In the genomic region with DNA sequence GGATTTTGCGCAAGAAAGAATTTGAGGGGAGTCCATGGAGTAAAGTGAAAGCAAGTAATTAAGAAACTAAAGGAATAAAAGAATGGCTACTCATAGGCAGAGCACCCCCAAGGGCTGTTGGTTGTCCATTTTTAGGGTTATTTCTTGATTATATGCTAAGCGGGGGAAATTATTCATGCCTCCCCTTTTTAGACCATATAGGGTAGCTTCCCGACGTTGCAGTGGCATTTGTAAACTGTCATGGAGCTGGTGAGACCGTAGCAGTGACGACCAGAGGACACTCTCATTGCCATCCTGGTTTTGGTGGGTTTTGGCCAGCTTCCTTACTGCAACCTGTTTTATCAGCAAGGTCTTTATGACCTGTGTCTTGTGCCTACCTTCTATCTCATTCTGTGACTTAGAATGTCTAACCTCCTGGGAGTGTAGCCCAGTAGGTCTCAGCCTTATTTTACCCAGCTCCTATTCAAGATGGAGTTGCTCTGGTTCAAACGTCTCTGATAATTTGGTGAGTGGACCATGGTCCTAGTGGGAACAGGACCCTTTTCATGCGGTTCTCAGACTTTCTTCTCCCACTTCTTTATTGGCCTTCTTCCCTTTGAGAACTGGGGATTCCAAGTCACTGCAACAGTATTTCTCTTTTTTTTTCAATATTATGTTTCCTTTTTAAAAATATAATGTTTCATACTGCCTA, we compare ENCODE assay signal across 8 cellular contexts. TPM values are rescaled to one million over a fixed set of nuclear protein-coding genes. Genes with fewer than 3 reads are reported as not detected.
DNase-seq lines count a peak whose midpoint lies in the region; ATAC-seq and TF ChIP-seq lines count a peak whose summit lies in the region.

No MANE protein-coding gene starts in this region.

- H3K9me3 ChIP-seq in PC-3 (ENCODE audit: low read length) = no peaks in the 10 kb centered on the region

- no peaks in the 10 kb centered on the region for H3K36me3 ChIP-seq in PC-3 (ENCODE audit: low read depth, low read length)

- peak overlapping the region; percentile 93 for H3K4me2 ChIP-seq in PC-3 (ENCODE audit: low read length)

- no peaks in the 10 kb centered on the region for H3K9me3 Mint-ChIP-seq in Calu3 (ENCODE audit: low read depth, unreplicated experiment)
- no peaks in the 10 kb centered on the region for H3K9me3 Mint-ChIP-seq in effector memory CD8-positive, alpha-beta T cell
- H3K9me3 Mint-ChIP-seq in progenitor cell of endocrine pancreas (ENCODE audit: low read depth) = no peaks in the 10 kb centered on the region

- H3K36me3 Mint-ChIP-seq in Calu3 (ENCODE audit: insufficient read depth, unreplicated experiment) (peaks cover 30% of the 10 kb centered on the region), progenitor cell of endocrine pancreas (ENCODE audit: insufficient read depth) (no peaks in the 10 kb centered on the region)
- H3K36me3 Mint-ChIP-seq in effector memory CD8-positive, alpha-beta T cell (ENCODE audit: insufficient read depth) = peaks cover 42% of the 10 kb centered on the region

- H3F3A ChIP-seq in PC-3 (ENCODE audit: low read length, unreplicated experiment) = no peaks in the 10 kb centered on the region

- peak overlapping the region; percentile 98 for H3K9ac ChIP-seq in PC-3 (ENCODE audit: low read length)

- CTCF ChIA-PET in Calu3 (lab: Charles Lee) = interaction anchor here (0.7 to 1.8 kb wide), 7 partner anchors 11 to 1695 kb away, joined by 3 to 11 read pairs (median 3); partner anchors contain the start of gene ERAP2
- CTCF ChIA-PET in PC-3 (lab: Charles Lee) = interaction anchor here (2.2 kb wide), 1 partner anchor 57 kb away, joined by 5 read pairs; no protein-coding TSS in a partner anchor

- intact Hi-C loops in Calu3 (cut with micrococcal nuclease; ENCODE audit: unreplicated experiment) = loop anchor here (5.0 kb wide), 1 partner anchor 128 kb away; the partner anchor contains the start of gene LNPEP
- intact Hi-C loops in PC-3 (cut with micrococcal nuclease) = loop anchor here (1.0 kb wide), 3 partner anchors 15 to 126 kb away; no protein-coding TSS in a partner anchor

- 0 out of 2 replicates have a peak, but pooled peaks cover 4% of the 10 kb centered on the region for H3K79me2 ChIP-seq in PC-3 (ENCODE audit: low read length)

- H3K27ac Mint-ChIP-seq in Calu3 (ENCODE audit: unreplicated experiment) (peak overlapping the region; percentile 99), progenitor cell of endocrine pancreas (no peak overlapping the region)
- H3K27ac Mint-ChIP-seq in effector memory CD8-positive, alpha-beta T cell = peak overlapping the region; percentile 100

- peak overlapping the region; percentile 79 for H2AFZ ChIP-seq in PC-3 (ENCODE audit: low read length)

- DNase-seq in Calu3 (no peak), PC-3 (no peak), progenitor cell of endocrine pancreas (ENCODE audit: low spot score, unreplicated experiment) (no peak), NOMO-1 treated with DMSO at 0.1 percent for 48 hours (lab: John Stamatoyannopoulos, UW; ENCODE audit: unreplicated experiment) (no peak), C1 segment of cervical spinal cord (lab: John Stamatoyannopoulos, UW) (no peak), NCI-H146 (lab: John Stamatoyannopoulos, UW) (no peak)
- DNase-seq in effector memory CD8-positive, alpha-beta T cell = no peak
- DNase-seq in stimulated activated CD8-positive, alpha-beta memory T cell treated with anti-CD3 and anti-CD28 coated beads, Interleukin-4, amount 100 ng/mL, for 48 hours = no peak

- TF ChIP-seq CTCF in Calu3 (IDR thresholded peaks at IDR 0.05; ENCODE audit: unreplicated experiment) (no peak), PC-3 (conservative IDR thresholded peaks at IDR 0.05; ENCODE audit: low read depth, low read length) (no peak), progenitor cell of endocrine pancreas (IDR thresholded peaks at IDR 0.05; ENCODE audit: unreplicated experiment) (no peak)

- H3K27me3 ChIP-seq in PC-3 (ENCODE audit: low read length) = no peaks in the 10 kb centered on the region

- no peak for ATAC-seq in PC-3
- ATAC-seq in effector memory CD8-positive, alpha-beta T cell (replicated peaks) = no peak

- H3K4me1 Mint-ChIP-seq in Calu3 (ENCODE audit: low read depth, unreplicated experiment) (peaks cover 10% of the 10 kb centered on the region), progenitor cell of endocrine pancreas (ENCODE audit: low read depth) (peaks cover 11% of the 10 kb centered on the region)
- H3K4me1 Mint-ChIP-seq in effector memory CD8-positive, alpha-beta T cell (ENCODE audit: low read depth in 2 of 2) = peaks cover 34 to 37% of the 10 kb centered on the region in 2 donors

- H3K4me3 Mint-ChIP-seq in Calu3 (ENCODE audit: low read depth, unreplicated experiment) = peak overlapping the region; percentile 95
- H3K4me3 Mint-ChIP-seq in effector memory CD8-positive, alpha-beta T cell = peak overlapping the region; percentile 92 to 98
- peak overlapping the region; percentile 85 for H3K4me3 Mint-ChIP-seq in progenitor cell of endocrine pancreas (ENCODE audit: low read depth)

- BruUV-seq in Calu3 (replicated peaks; lab: Mats Ljungman, UMichigan) = no TSS peak
- BruUV-seq in PC-3 (replicated peaks; lab: Mats Ljungman, UMichigan) = no TSS peak

- H3K4me3 ChIP-seq in PC-3 (ENCODE audit: low read length) = peak overlapping the region; percentile 90

- H4K20me1 ChIP-seq in PC-3 (ENCODE audit: low read length) = no peaks in the 10 kb centered on the region

- H3K9me2 ChIP-seq in PC-3 (replicated peaks; ENCODE audit: low read length) = no peaks in the 10 kb centered on the region

- POLR2A ChIA-PET in PC-3 (lab: Charles Lee; ENCODE audit: unreplicated experiment) = interaction anchor here (0.7 to 1.6 kb wide), 3 partner anchors 47 to 1298 kb away, joined by 5 to 24 read pairs (median 17); no protein-coding TSS in a partner anchor

- no peak overlapping the region for H3K27ac ChIP-seq in PC-3 (ENCODE audit: low read length)

- H3K27me3 Mint-ChIP-seq in Calu3 (ENCODE audit: unreplicated experiment) = no peaks in the 10 kb centered on the region
- H3K27me3 Mint-ChIP-seq in effector memory CD8-positive, alpha-beta T cell = no peaks in the 10 kb centered on the region
- H3K27me3 Mint-ChIP-seq in progenitor cell of endocrine pancreas = peaks cover 7% of the 10 kb centered on the region

- peaks cover 10% of the 10 kb centered on the region for H3K4me1 ChIP-seq in PC-3 (ENCODE audit: insufficient read depth, low read length)

RNA-seq across cellular contexts. Expression of gene ERAP1, which starts 1.3 kb away (rescaled TPM):
- total RNA-seq in Calu3 (2022) = 43.6 and 52.3 TPM in 2 replicates
- 20.8 and 21.1 TPM in 2 replicates for total RNA-seq in PC-3 (2014; rRNA removed)
- 31.9 and 37.9 TPM in 2 replicates for total RNA-seq in progenitor cell of endocrine pancreas
